ENCODE assay signal across 8 cellular contexts in genomic region chr22:41832553-41833368, GRCh38. TPM values are rescaled to one million over a fixed set of nuclear protein-coding genes. Genes with fewer than 3 reads are reported as not detected.
DNase-seq lines count a peak whose midpoint lies in the region; ATAC-seq and TF ChIP-seq lines count a peak whose summit lies in the region.

SREBF2 (plus strand) TSS chr22:41833105; CDS start chr22:41833271, 166 bp downstream.

- peak within 1 kb of the TSS; percentile 96 for H3K9ac ChIP-seq in BLaER1
- H3K9ac ChIP-seq in colonic mucosa (ENCODE audit: low read depth in 2 of 2, low read length in 2 of 2): peak within 1 kb of the TSS; percentile 94 to 96

- peaks cover 39% of the 10 kb centered on the region for H4K20me1 ChIP-seq in BLaER1

- H3K4me1 ChIP-seq in BLaER1 (peaks cover 59% of the 10 kb centered on the region), colonic mucosa (peaks cover 4% of the 10 kb centered on the region)

- peak within 1 kb of the TSS; percentile 88 for H3K4me2 ChIP-seq in BLaER1

- no peak for TF ChIP-seq CTCF in colonic mucosa (IDR thresholded peaks at IDR 0.05)

- peak; percentile 76 for ATAC-seq in HG03460 (IDR thresholded peaks at IDR 0.05; ENCODE audit: unreplicated experiment)

- intact Hi-C loops in colonic mucosa (cut with DNase I): no loop called here

- no peaks in the 10 kb centered on the region for H3K9me3 ChIP-seq in BLaER1
- H3K9me3 ChIP-seq in colonic mucosa: no peaks in the 10 kb centered on the region

- peak within 1 kb of the TSS; percentile 97 for H3K27ac ChIP-seq in BLaER1
- H3K27ac ChIP-seq in colonic mucosa: peak within 1 kb of the TSS; percentile 92

- DNase-seq in GM19240 (ENCODE audit: insufficient read length, low spot score) (peak; percentile 94), NCI-H526 (lab: John Stamatoyannopoulos, UW) (peak; percentile 97 to 98), colonic mucosa (peak; percentile 99), kidney tubule cell (ENCODE audit: low spot score) (peak; percentile 100)
- peak; percentile 100 for DNase-seq in activated CD4-positive, alpha-beta T cell treated with anti-CD3 and anti-CD28 coated beads for 48 hours
- peak; percentile 94 to 100 (median 98) for DNase-seq in stimulated activated CD4-positive, alpha-beta T cell treated with anti-CD3 and anti-CD28 coated beads, Interleukin-1b, Interleukin-23, amount 100 ng/mL, for 24 hours (ENCODE audit: low read depth in 4 of 4, low spot score in 1 of 4)

- H3K36me3 ChIP-seq in BLaER1 (peaks cover 32% of the 10 kb centered on the region), colonic mucosa (no peaks in the 10 kb centered on the region)

- H3K4me3 ChIP-seq in BLaER1 (peak within 1 kb of the TSS; percentile 98), colonic mucosa (peak within 1 kb of the TSS; percentile 96)

- H3K27me3 ChIP-seq in BLaER1: no peaks in the 10 kb centered on the region
- H3K27me3 ChIP-seq in colonic mucosa: no peaks in the 10 kb centered on the region

RNA-seq across cellular contexts. Expression of gene SREBF2, which starts in this region (rescaled TPM):
- total RNA-seq in colonic mucosa: 100 to 1,000 TPM; 159 to 192 TPM

Comparison
In these comparisons a context has a peak if more than half of its experiments do, and no peak if none do; other contexts are left out.
1. Peak in every context shown above with its lines: DNase-seq, ATAC-seq, H3K4me3 ChIP-seq and H3K27ac ChIP-seq.